In genomic region chr9:134377976-134378375, GRCh38 we compare ENCODE assay signal across 10 cellular contexts. TPM values are rescaled to one million over a fixed set of nuclear protein-coding genes. Genes with fewer than 3 reads are reported as not detected.
DNase-seq lines count a peak whose midpoint lies in the region; ATAC-seq and TF ChIP-seq lines count a peak whose summit lies in the region.
"Had no signal": no experiment of that assay in that cellular context is flagged by ENCODE, and none has a peak within 500 bp of the region (broad histone marks: within the 10 kb centered on the region; RNA-seq: fewer than 3 reads in every experiment).

No MANE protein-coding gene starts in this region.

- H3K4me2 ChIP-seq in Karpas-422 (ENCODE audit: low read depth, low read length, poor library complexity, severe bottlenecking): no peak overlapping the region

- no peak overlapping the region for H2AFZ ChIP-seq in Karpas-422 (ENCODE audit: low read length)

- DNase-seq in A673 (ENCODE audit: low spot score): no peak
- peak; percentile 63 for DNase-seq in LoVo (ENCODE audit: low spot score)
- no peak for DNase-seq in activated effector memory CD4-positive, alpha-beta T cell treated with Interleukin-2 at 50 U/mL for 16 hours
- DNase-seq in Karpas-422: no peak
- DNase-seq: CD4-positive, alpha-beta memory T cell; effector CD8-positive, alpha-beta T cell had no signal

- intact Hi-C loops in A673 (cut with micrococcal nuclease; ENCODE audit: unreplicated experiment): no loop called here

- H3K36me3 ChIP-seq in A673 (ENCODE audit: insufficient read depth, low read length, poor library complexity, severe bottlenecking) (no peaks in the 10 kb centered on the region), endocrine pancreas (ENCODE audit: control insufficient read depth, insufficient read depth, low read length) (no peaks in the 10 kb centered on the region), neutrophil (no peaks in the 10 kb centered on the region), Karpas-422 (ENCODE audit: insufficient read depth, low read length) (no peaks in the 10 kb centered on the region)

- peak overlapping the region; percentile 15 for H3K9ac ChIP-seq in endocrine pancreas (ENCODE audit: control insufficient read depth, insufficient read depth, low read length)
- no peak overlapping the region for H3K9ac ChIP-seq in Karpas-422 (ENCODE audit: low read length)

- POLR2A ChIA-PET in A673 (lab: Charles Lee; ENCODE audit: low non-redundant PET): no interaction called here

- H3K4me3 ChIP-seq in A673 (ENCODE audit: low read depth, low read length, poor library complexity, severe bottlenecking) (no peak overlapping the region), endocrine pancreas (ENCODE audit: control insufficient read depth, insufficient read depth, low read length) (no peak overlapping the region), neutrophil (ENCODE audit: low read depth in 1 of 2, low read length in 1 of 2) (peak overlapping the region in 1 of 2 experiments; percentile 48), Karpas-422 (ENCODE audit: low read length) (no peak overlapping the region)

- H3K9me3 ChIP-seq in A673 (ENCODE audit: low read depth, low read length, poor library complexity, severe bottlenecking) (no peaks in the 10 kb centered on the region), endocrine pancreas (ENCODE audit: control insufficient read depth, low read length) (no peaks in the 10 kb centered on the region), neutrophil (no peaks in the 10 kb centered on the region), Karpas-422 (ENCODE audit: low read length) (no peaks in the 10 kb centered on the region)

- H3K27me3 ChIP-seq in A673 (replicated peaks; ENCODE audit: insufficient read depth, low read depth, low read length, poor library complexity) (no peaks in the 10 kb centered on the region), endocrine pancreas (ENCODE audit: control insufficient read depth, insufficient read depth, low read length) (no peaks in the 10 kb centered on the region), neutrophil (no peaks in the 10 kb centered on the region), Karpas-422 (ENCODE audit: low read length) (no peaks in the 10 kb centered on the region)

- H3K27ac ChIP-seq in A673 (ENCODE audit: low read depth, low read length, poor library complexity, severe bottlenecking): peak overlapping the region; percentile 80
- H3K27ac ChIP-seq in neutrophil: peak overlapping the region; percentile 73
- H3K27ac ChIP-seq in Karpas-422 (ENCODE audit: low read length): no peak overlapping the region

- ATAC-seq in HG02885 (IDR thresholded peaks at IDR 0.05; ENCODE audit: poor library complexity, unreplicated experiment) (no peak), GM18867 (IDR thresholded peaks at IDR 0.05; ENCODE audit: unreplicated experiment) (no peak)

- H3K9me2 ChIP-seq in Karpas-422 (replicated peaks; ENCODE audit: insufficient read depth, low read length): no peaks in the 10 kb centered on the region

- H3K4me1 ChIP-seq in A673 (ENCODE audit: insufficient read depth, low read length, poor library complexity, severe bottlenecking) (peaks cover 63% of the 10 kb centered on the region), endocrine pancreas (ENCODE audit: control insufficient read depth, insufficient read depth, low read length) (no peaks in the 10 kb centered on the region), neutrophil (ENCODE audit: control insufficient read depth in 1 of 2, insufficient read depth in 1 of 2, low read depth in 1 of 2, low read length in 1 of 2) (peaks cover 97 to 100% of the 10 kb centered on the region in 2 experiments), Karpas-422 (ENCODE audit: low read length) (no peaks in the 10 kb centered on the region)

- no TSS peak for BruUV-seq in A673 (replicated peaks; lab: Mats Ljungman, UMichigan)

- CTCF ChIA-PET in A673 (lab: Charles Lee): no interaction called here

- H3K79me2 ChIP-seq in Karpas-422 (ENCODE audit: low read length): no peaks in the 10 kb centered on the region

- no peak for TF ChIP-seq CTCF in A673 (conservative IDR thresholded peaks at IDR 0.05; ENCODE audit: low read depth, low read length)
- TF ChIP-seq CTCF in neutrophil (IDR thresholded peaks at IDR 0.05): no peak

- 0 out of 2 replicates have a peak, but pooled peaks cover 4% of the 10 kb centered on the region for H4K20me1 ChIP-seq in Karpas-422 (ENCODE audit: insufficient read depth, low read depth, low read length)

RNA-seq across cellular contexts. Expression of gene RXRA, which starts 51.7 kb away (rescaled TPM):
- 50.7 and 54.1 TPM in 2 replicates for total RNA-seq in A673 (2021)
- total RNA-seq in Karpas-422 (2014; rRNA removed; shearing (Covaris generic); ENCODE audit: low replicate concordance): not detected in 2 replicates

Comparison
In these comparisons a context has a peak if more than half of its experiments do, and no peak if none do; other contexts are left out.
1. RNA of gene RXRA, which starts 51.7 kb away (total RNA-seq): 50.7 to 54.1 TPM in A673; not detected in Karpas-422; every median in the first group is over 10 times any median in the second.